Comparison of ENCODE assay signal across 5 cellular contexts in genomic region chr1:4928186-4928585, GRCh38.
"Had no signal": no experiment of that assay in that cellular context is flagged by ENCODE, and none has a peak within 500 bp of the region (broad histone marks: within the 10 kb centered on the region; RNA-seq: fewer than 3 reads in every experiment).

No MANE protein-coding gene starts in this region.

- H3K27ac ChIP-seq: HL-60, KMS-11 had no signal

- H3K9ac ChIP-seq: KMS-11 had no signal

- FAIRE-seq: HTR-8/SVneo had no signal

- DNase-seq: KBM-7, KG1 had no signal

- H3K4me2 ChIP-seq: KMS-11 had no signal
